Comparison of ENCODE assay signal across 19 cellular contexts in the genomic region with DNA sequence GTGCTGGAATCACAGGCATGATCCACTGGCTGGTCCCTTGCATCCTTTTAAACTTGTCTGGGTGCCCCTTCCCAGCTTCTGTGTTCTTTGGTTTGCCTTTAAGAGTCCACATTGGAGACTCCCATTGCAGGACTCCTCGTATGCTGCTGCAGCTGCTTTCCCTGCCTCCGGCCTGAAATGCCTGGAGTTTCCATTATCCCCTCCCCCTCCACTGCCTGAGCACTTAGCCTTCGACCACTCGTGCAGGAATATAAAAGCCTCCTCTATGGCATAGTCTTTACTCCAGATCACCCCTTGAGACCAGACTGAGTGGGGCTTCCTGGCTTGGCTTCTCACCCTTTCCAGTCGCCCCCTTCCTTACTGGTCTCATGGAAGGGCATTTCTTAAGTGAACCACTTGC.
"Had no signal": no experiment of that assay in that cellular context is flagged by ENCODE, and none has a peak within 500 bp of the region (broad histone marks: within the 10 kb centered on the region; RNA-seq: fewer than 3 reads in every experiment).

No MANE protein-coding gene starts in this region.

- ATAC-seq: left lobe of liver, mucosa of descending colon, natural killer cell, pancreas, right cardiac atrium had no signal

- H3K4me1 Mint-ChIP-seq: natural killer cell had no signal

- H3K27ac Mint-ChIP-seq: natural killer cell, progenitor cell of endocrine pancreas had no signal

- H3K36me3 Mint-ChIP-seq: natural killer cell had no signal

- H3K27me3 Mint-ChIP-seq: progenitor cell of endocrine pancreas had no signal

- H3K4me3 Mint-ChIP-seq: natural killer cell had no signal

- H3K9me3 Mint-ChIP-seq: natural killer cell had no signal

- DNase-seq: colonic mucosa; dermis blood vessel endothelial cell; esophagus squamous epithelium; foreskin fibroblast; head of caudate nucleus; mammary epithelial cell; mucosa of descending colon; natural killer cell; occipital lobe; pancreas; right cardiac atrium; small intestine; stimulated activated CD4-positive, alpha-beta T cell treated with anti-CD3 and anti-CD28 coated beads, Interleukin-12 subunit alpha, Interleukin-12 subunit beta, amount 100 ng/mL, for 4 hours; stimulated activated naive CD4-positive, alpha-beta T cell; stomach; substantia nigra; trophoblast cell had no signal
